In genomic region chr2:207868855-207869596, GRCh38 we compare ENCODE assay signal across 23 cellular contexts.
DNase-seq lines count a peak whose midpoint lies in the region; ATAC-seq and TF ChIP-seq lines count a peak whose summit lies in the region.
"Had no signal": no experiment of that assay in that cellular context is flagged by ENCODE, and none has a peak within 500 bp of the region (broad histone marks: within the 10 kb centered on the region; RNA-seq: fewer than 3 reads in every experiment).

No MANE protein-coding gene starts in this region.

- peaks cover 16% of the 10 kb centered on the region for H3K4me1 ChIP-seq in GM23248 (ENCODE audit: insufficient read depth)
- peaks cover 0 to 49% (median 11%) of the 10 kb centered on the region in 4 donors for H3K4me1 ChIP-seq in right lobe of liver
- H3K4me1 ChIP-seq: right atrium auricular region had no signal

- H3K9ac ChIP-seq in GM23248, result peak overlapping the region; percentile 17; the same call in 1 of the 2 replicates

- 94 to 97% methylated on average over 5 of the region's 5 CpGs for WGBS in GM23248 (ENCODE audit: low coverage in 1 of 2, low lambda C conversion rate in 2 of 2, missing lambda C conversion rate in 2 of 2), 2 experiments
- WGBS in right lobe of liver (ENCODE audit: insufficient coverage, low coverage, low lambda C conversion rate, missing lambda C conversion rate), result 87% methylated on average over 5 of the region's 5 CpGs

- H2AFZ ChIP-seq in GM23248, result no peak overlapping the region

- H4K20me1 ChIP-seq in GM23248 (ENCODE audit: insufficient read depth), result no peaks in the 10 kb centered on the region

- TF ChIP-seq CTCF in right lobe of liver (IDR thresholded peaks at IDR 0.05), result no peak

- H3K4me3 ChIP-seq in GM23248 (no peak overlapping the region), right lobe of liver (peak overlapping the region in 1 of 3 donors; percentile 25)
- H3K4me3 ChIP-seq: esophagus squamous epithelium, right atrium auricular region, thoracic aorta had no signal

- H3K27ac ChIP-seq in GM23248, result peak overlapping the region; percentile 55
- H3K27ac ChIP-seq in right lobe of liver, result peak overlapping the region; percentile 0 to 92 (median 76)
- H3K27ac ChIP-seq: esophagus squamous epithelium, right atrium auricular region had no signal

- H3K79me2 ChIP-seq in GM23248 (ENCODE audit: insufficient read depth), result no peaks in the 10 kb centered on the region

- peaks cover 17% of the 10 kb centered on the region for H3F3A ChIP-seq in GM23248 (ENCODE audit: insufficient read depth)

- H3K36me3 ChIP-seq in GM23248 (ENCODE audit: low read depth) (no peaks in the 10 kb centered on the region), right lobe of liver (peaks cover 0 to 5% (median 0%) of the 10 kb centered on the region in 4 donors)
- H3K36me3 ChIP-seq: esophagus squamous epithelium, right atrium auricular region, thoracic aorta had no signal

- no peak; the same call in 2 of the 3 replicates for ATAC-seq in SK-N-SH treated with all-trans-retinoic acid at 6 μM for 48 hours
- no peak for ATAC-seq in right lobe of liver
- no peak for ATAC-seq in HG02642 (IDR thresholded peaks at IDR 0.05; ENCODE audit: poor library complexity, unreplicated experiment)
- no peak for ATAC-seq in GM21528 (IDR thresholded peaks at IDR 0.05; ENCODE audit: low FRiP score, unreplicated experiment)
- ATAC-seq: left ventricle myocardium superior; stimulated activated effector memory CD8-positive, alpha-beta T cell treated with anti-CD3 and anti-CD28 coated beads, Interleukin-12 subunit alpha, Interleukin-12 subunit beta, amount 100 ng/mL, for 72 hours had no signal

- H3K27me3 ChIP-seq in GM23248 (replicated peaks; ENCODE audit: insufficient read depth) (no peaks in the 10 kb centered on the region), right lobe of liver (no peaks in the 10 kb centered on the region)
- H3K27me3 ChIP-seq: esophagus squamous epithelium, right atrium auricular region had no signal

- no peak for TF ChIP-seq POLR2A in right lobe of liver (IDR thresholded peaks at IDR 0.05)

- in situ Hi-C loops in GM23248 (cut with MboI), result no loop called here

- intact Hi-C loops in right lobe of liver (cut with DNase I), result no loop called here

- no peaks in the 10 kb centered on the region for H3K9me3 ChIP-seq in GM23248 (ENCODE audit: low read depth)
- H3K9me3 ChIP-seq in right lobe of liver, result no peaks in the 10 kb centered on the region
- H3K9me3 ChIP-seq: esophagus squamous epithelium, right atrium auricular region, thoracic aorta had no signal

- DNase-seq in GM23248 (no peak), right lobe of liver (no peak), NCI-H524 treated with DMSO at 0.1 percent for 48 hours (lab: John Stamatoyannopoulos, UW) (no peak), AG08396 (ENCODE audit: low spot score) (no peak)
- DNase-seq: activated CD4-positive, alpha-beta T cell treated with anti-CD3 and anti-CD28 coated beads, Interleukin-2, amount 50 U/mL, for 4 hours; activated naive CD4-positive, alpha-beta T cell; activated T-cell treated with anti-CD3 and anti-CD28 coated beads for 4 hours; anterior cingulate cortex; cerebellar nuclear complex; effector memory CD4-positive, alpha-beta T cell; esophagus squamous epithelium; GDM1; Kasumi-1; left ventricle myocardium superior; NCI-H1092; NCI-H2107; NCI-H524 had no signal

- H3K9me2 ChIP-seq in GM23248 (ENCODE audit: insufficient read depth), result no peaks in the 10 kb centered on the region

- H3K4me2 ChIP-seq in GM23248 (ENCODE audit: unreplicated experiment), result no peak overlapping the region

TF ChIP-seq in SK-N-SH treated with all-trans-retinoic acid at 6 μM for 48 hours, 23 proteins besides CTCF, POLR2A, EP300 and RAD21:
- peak; percentile 55; the same call in 1 of the 2 replicates for TF ChIP-seq ZNF70 (CRISPR knock-in tag; IDR thresholded peaks at IDR 0.05)
- no peak for TF ChIP-seq TSHZ2 (CRISPR knock-in tag; IDR thresholded peaks at IDR 0.05)
- TF ChIP-seq CREB5 (CRISPR knock-in tag; IDR thresholded peaks at IDR 0.05; ENCODE audit: low read depth), result no peak
